Comparison of ENCODE assay signal across 8 cellular contexts in the genomic region with DNA sequence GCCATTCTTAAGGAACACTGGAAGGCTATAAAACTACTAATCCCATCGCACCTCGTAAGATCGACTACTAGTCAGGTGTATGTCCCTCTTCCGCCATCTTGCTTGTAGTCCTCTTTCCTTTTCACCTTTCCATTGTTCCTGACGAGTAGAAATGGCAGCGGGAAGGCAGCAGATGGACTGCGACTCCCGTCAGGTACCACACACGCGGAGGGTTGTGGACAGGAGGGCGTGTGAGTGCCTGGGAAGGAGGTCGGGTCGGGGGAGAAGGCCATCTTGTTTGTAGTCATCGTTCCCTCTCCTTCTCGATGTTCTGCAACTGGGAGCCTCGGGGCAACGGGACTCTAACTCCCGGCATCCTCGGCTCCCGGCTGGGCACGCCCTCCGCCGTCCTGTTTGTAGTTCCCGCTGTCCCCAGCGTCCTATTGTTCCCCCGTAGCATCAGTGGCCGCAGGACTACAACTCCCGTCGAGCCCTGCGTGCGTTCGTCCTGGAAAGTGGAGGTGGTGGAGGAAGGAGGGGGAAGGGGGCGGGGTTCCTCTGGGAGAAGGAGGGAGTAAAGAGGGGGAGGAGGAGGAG. TPM values are rescaled to one million over a fixed set of nuclear protein-coding genes. Genes with fewer than 3 reads are reported as not detected.
A peak's percentile ranks its signal among the peaks of the same experiment; 100 is the strongest.
DNase-seq lines count a peak whose midpoint lies in the region; ATAC-seq and TF ChIP-seq lines count a peak whose summit lies in the region.

No MANE protein-coding gene starts in this region.

- no peaks in the 10 kb centered on the region for H3K9me3 ChIP-seq in lower lobe of right lung

- H3K27ac ChIP-seq in lower lobe of right lung = peak overlapping the region; percentile 92

- H3K4me1 ChIP-seq in lower lobe of right lung = peaks cover 3% of the 10 kb centered on the region

- H3K27me3 ChIP-seq in lower lobe of right lung (ENCODE audit: low read depth) = no peaks in the 10 kb centered on the region

- H3K4me3 ChIP-seq in lower lobe of right lung = peak overlapping the region; percentile 61

- intact Hi-C loops in lower lobe of right lung (cut with DNase I) = no loop called here

- H3K36me3 ChIP-seq in lower lobe of right lung = no peaks in the 10 kb centered on the region

- ATAC-seq in GM21381 (IDR thresholded peaks at IDR 0.05; ENCODE audit: unreplicated experiment) (peak; percentile 64), lower lobe of right lung (peak; percentile 87 to 91)

- DNase-seq in CMK (ENCODE audit: low read depth) (peak; percentile 100), HT1080 (ENCODE audit: low read depth) (peak; percentile 100), lower lobe of right lung (peak; percentile 100)
- peak; percentile 97 for DNase-seq in NK-92 treated with Interleukin-12 subunit alpha and Interleukin-12 subunit beta, amount 100 ng/mL, for 24 hours (lab: John Stamatoyannopoulos, UW)
- peak; percentile 95 for DNase-seq in activated CD8-positive, alpha-beta memory T cell treated with anti-CD3 and anti-CD28 coated beads for 24 hours
- peak; percentile 96 for DNase-seq in effector CD4-positive, alpha-beta T cell
- DNase-seq in stimulated activated CD4-positive, alpha-beta T cell treated with anti-CD3 and anti-CD28 coated beads, Interleukin-4, amount 100 ng/mL, for 48 hours (ENCODE audit: low read depth in 2 of 2) = peak; percentile 93 to 96

- no peak for TF ChIP-seq CTCF in lower lobe of right lung (IDR thresholded peaks at IDR 0.05)

RNA-seq across cellular contexts. Expression of a gene that starts 0.3 kb away (rescaled TPM):
- total RNA-seq in HT1080 (2014; rRNA removed; shearing (Covaris generic)) = 61.1 and 70.8 TPM in 2 replicates
- 26.0 and 28.2 TPM in 2 replicates for polyA plus RNA-seq in HT1080 (2015; cell fraction: cytosol; rRNA removed)
- 46.5 and 49.4 TPM in 2 replicates for polyA plus RNA-seq in HT1080 (2015; cell fraction: nucleus; rRNA removed)
- total RNA-seq in lower lobe of right lung = 14.5 TPM

RNA-seq across cellular contexts. Expression of a gene that starts 25.8 kb away (rescaled TPM):
- 9.4 and 10.5 TPM in 2 replicates for total RNA-seq in HT1080 (2014; rRNA removed; shearing (Covaris generic))
- 35.6 and 40.4 TPM in 2 replicates for polyA plus RNA-seq in HT1080 (2015; cell fraction: cytosol; rRNA removed)
- 33.7 TPM in 2 replicates for polyA plus RNA-seq in HT1080 (2015; cell fraction: nucleus; rRNA removed)
- 30.2 TPM for total RNA-seq in lower lobe of right lung

RNA-seq across cellular contexts. Expression of a gene that starts 26.6 kb away (rescaled TPM):
- not detected in 2 replicates for total RNA-seq in HT1080 (2014; rRNA removed; shearing (Covaris generic))
- 0.17 TPM in 1 of 2 replicates, not detected in the other for polyA plus RNA-seq in HT1080 (2015; cell fraction: cytosol; rRNA removed)
- 0.12 TPM in 1 of 2 replicates, not detected in the other for polyA plus RNA-seq in HT1080 (2015; cell fraction: nucleus; rRNA removed)
- 10.3 TPM for total RNA-seq in lower lobe of right lung

RNA-seq across cellular contexts. Expression of a gene that starts 29.2 kb away (rescaled TPM):
- total RNA-seq in HT1080 (2014; rRNA removed; shearing (Covaris generic)) = 42.5 and 56.2 TPM in 2 replicates
- 29.5 and 37.5 TPM in 2 replicates for polyA plus RNA-seq in HT1080 (2015; cell fraction: cytosol; rRNA removed)
- polyA plus RNA-seq in HT1080 (2015; cell fraction: nucleus; rRNA removed) = 9.4 and 9.6 TPM in 2 replicates
- 23.3 TPM for total RNA-seq in lower lobe of right lung

RNA-seq across cellular contexts. Expression of a gene that starts 34.5 kb away (rescaled TPM):
- total RNA-seq in HT1080 (2014; rRNA removed; shearing (Covaris generic)) = 3.1 and 5.3 TPM in 2 replicates
- polyA plus RNA-seq in HT1080 (2015; cell fraction: cytosol; rRNA removed) = 11.8 and 13.1 TPM in 2 replicates
- 20.6 and 26.3 TPM in 2 replicates for polyA plus RNA-seq in HT1080 (2015; cell fraction: nucleus; rRNA removed)
- 15.0 TPM for total RNA-seq in lower lobe of right lung

Comparison
In these comparisons a context has a peak if more than half of its experiments do, and no peak if none do; other contexts are left out.
1. Peak in every context shown above with its lines: DNase-seq, ATAC-seq, H3K4me3 ChIP-seq and H3K27ac ChIP-seq.
2. RNA of a gene that starts 26.6 kb away (total RNA-seq): 10.3 TPM in lower lobe of right lung (single experiment); not detected in HT1080; every median in the first group is over 10 times any median in the second.